10 cellular contexts compared by ENCODE assay signal in the genomic region with DNA sequence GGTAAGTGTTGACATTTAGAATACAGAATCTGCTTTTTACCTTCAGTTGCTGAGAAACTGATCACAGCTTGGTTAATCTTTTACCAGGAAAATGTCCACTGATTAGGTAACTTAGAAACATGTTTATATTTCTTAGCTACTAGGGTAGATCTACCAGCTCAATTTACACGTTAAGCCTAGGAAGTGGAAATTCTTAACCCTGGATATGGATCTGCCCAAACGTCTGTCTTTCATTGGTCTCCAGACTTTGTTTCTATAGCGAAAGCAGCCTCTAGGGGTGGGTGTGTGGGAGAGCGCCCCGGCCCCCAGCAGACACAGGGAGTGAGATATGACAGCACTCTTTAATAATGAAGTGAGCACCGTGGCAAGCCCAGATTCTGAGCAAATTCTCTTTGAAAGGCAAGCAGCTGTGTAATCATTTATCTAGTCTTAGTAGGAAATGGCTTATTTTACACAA.
DNase-seq lines count a peak whose midpoint lies in the region; ATAC-seq, FAIRE-seq and TF ChIP-seq lines count a peak whose summit lies in the region.
"Had no signal": no experiment of that assay in that cellular context is flagged by ENCODE, and none has a peak within 500 bp of the region (broad histone marks: within the 10 kb centered on the region; RNA-seq: fewer than 3 reads in every experiment).

No MANE protein-coding gene starts in this region.

- peaks cover 4% of the 10 kb centered on the region for H3K36me3 Mint-ChIP-seq in endodermal cell (ENCODE audit: low read depth)
- H3K36me3 Mint-ChIP-seq in activated CD8-positive, alpha-beta memory T cell treated with anti-CD3 and anti-CD28 coated beads, Interleukin-2, amount 10 ng/mL, durations not matched to agents 7 days and 5 days = no peaks in the 10 kb centered on the region

- H3K9ac ChIP-seq in HCT116 (ENCODE audit: low read length) (no peak overlapping the region), endodermal cell (ENCODE audit: extremely low read depth, low read length, poor library complexity, severe bottlenecking) (no peak overlapping the region)

- intact Hi-C loops in HCT116 (cut with micrococcal nuclease) (no loop called here), pancreas (cut with DNase I) (loop anchor here in 1 of 3 donors (10.0 kb wide), 1 partner anchor 143 kb away; the partner anchor contains the start of gene ZNF608)

- no TSS peak for BruUV-seq in HCT116 (replicated peaks; lab: Mats Ljungman, UMichigan)

- POLR2A ChIA-PET in HCT116 (lab: Charles Lee) = no interaction called here

- H3K4me1 ChIP-seq in HCT116 (ENCODE audit: control insufficient read depth in 1 of 2, insufficient read depth in 2 of 2, low read length in 2 of 2) = peaks cover 0 to 5% of the 10 kb centered on the region in 2 experiments; a peak in 1 of 4 replicates
- H3K4me1 ChIP-seq in endodermal cell (ENCODE audit: control insufficient read depth, insufficient read depth, low read length) = peaks cover 13% of the 10 kb centered on the region
- peaks cover 35 to 49% (median 37%) of the 10 kb centered on the region in 3 donors for H3K4me1 ChIP-seq in pancreas

- TF ChIP-seq CTCF in HCT116 (IDR thresholded peaks at IDR 0.05 in 2 of 3, conservative IDR thresholded peaks at IDR 0.05 in 1 of 3; ENCODE audit: borderline replicate concordance in 1 of 3, insufficient read depth in 1 of 3, low read depth in 2 of 3, low read length in 2 of 3) = peak in 1 of 3 experiments; percentile 22; a peak in 1 of 6 replicates
- peak; percentile 67 for TF ChIP-seq CTCF in endodermal cell (conservative IDR thresholded peaks at IDR 0.05)
- peak in 1 of 4 donors; percentile 10 for TF ChIP-seq CTCF in pancreas (IDR thresholded peaks at IDR 0.05)

- ATAC-seq in HCT116 = peak; percentile 55; the same call in 1 of the 2 replicates
- peak; percentile 85 to 94 (median 92) for ATAC-seq in pancreas
- ATAC-seq in activated CD8-positive, alpha-beta memory T cell treated with anti-CD3 and anti-CD28 coated beads, Interleukin-2, amount 10 ng/mL, durations not matched to agents 7 days and 5 days = no peak

- H3K4me3 ChIP-seq in HCT116 (replicated peaks in 1 of 2; ENCODE audit: low read depth in 1 of 2, low read length in 2 of 2) = no peak overlapping the region
- H3K4me3 ChIP-seq in endodermal cell (ENCODE audit: low read length) = no peak overlapping the region
- peak overlapping the region in 2 of 4 donors; percentile 8 to 30 for H3K4me3 ChIP-seq in pancreas

- RAD21 ChIA-PET in HCT116 (lab: Charles Lee; ENCODE audit: low non-redundant PET in 1 of 2, low total read pairs in 2 of 2, uncharacterized antibody in 2 of 2, unreplicated experiment in 2 of 2) = interaction anchor here in 1 of 2 experiments (0.7 kb wide), 1 partner anchor 17 kb away, joined by 4 read pairs; no protein-coding TSS in a partner anchor

- H3K27ac ChIP-seq in HCT116 (ENCODE audit: low read depth, low read length) = no peak overlapping the region
- no peak overlapping the region for H3K27ac ChIP-seq in endodermal cell (ENCODE audit: low read depth, low read length)
- H3K27ac ChIP-seq in pancreas = peak overlapping the region; percentile 82 to 93 (median 90)

- WGBS in endodermal cell (ENCODE audit: insufficient coverage in 1 of 2, insufficient read length in 1 of 2), 2 experiments = 0 to 36% methylated on average over 1 to 6 of the region's 6 CpGs
- WGBS in pancreas, 2 donors = 6 to 15% methylated on average over 6 of the region's 6 CpGs

- H3K9me3 Mint-ChIP-seq in endodermal cell = peaks cover 11% of the 10 kb centered on the region
- peaks cover 5% of the 10 kb centered on the region for H3K9me3 Mint-ChIP-seq in activated CD8-positive, alpha-beta memory T cell treated with anti-CD3 and anti-CD28 coated beads, Interleukin-2, amount 10 ng/mL, durations not matched to agents 7 days and 5 days (ENCODE audit: low read depth)
- H3K9me3 Mint-ChIP-seq: T-helper 1 cell treated with Interleukin-12 subunit alpha and Interleukin-12 subunit beta and Interleukin-4 antibody, amounts not matched to agents 30 μg/mL and 1 μg/mL, for 36 hours had no signal

- H4K20me1 ChIP-seq in HCT116 (ENCODE audit: insufficient read depth) = no peaks in the 10 kb centered on the region

- FAIRE-seq in pancreas (lab: Jason Lieb, UNC) = peak; percentile 65

- H3K79me2 ChIP-seq in HCT116 (ENCODE audit: insufficient read depth, low read length) = no peaks in the 10 kb centered on the region

- peak overlapping the region; percentile 86 for H3K27ac Mint-ChIP-seq in endodermal cell
- H3K27ac Mint-ChIP-seq in activated CD8-positive, alpha-beta memory T cell treated with anti-CD3 and anti-CD28 coated beads, Interleukin-2, amount 10 ng/mL, durations not matched to agents 7 days and 5 days = no peak overlapping the region
- H3K27ac Mint-ChIP-seq: T-helper 1 cell treated with Interleukin-12 subunit alpha and Interleukin-12 subunit beta and Interleukin-4 antibody, amounts not matched to agents 30 μg/mL and 1 μg/mL, for 36 hours had no signal

- H3K4me3 Mint-ChIP-seq in endodermal cell = no peak overlapping the region
- no peak overlapping the region for H3K4me3 Mint-ChIP-seq in activated CD8-positive, alpha-beta memory T cell treated with anti-CD3 and anti-CD28 coated beads, Interleukin-2, amount 10 ng/mL, durations not matched to agents 7 days and 5 days
- H3K4me3 Mint-ChIP-seq: T-helper 1 cell treated with Interleukin-12 subunit alpha and Interleukin-12 subunit beta and Interleukin-4 antibody, amounts not matched to agents 30 μg/mL and 1 μg/mL, for 36 hours had no signal

- H3K27me3 Mint-ChIP-seq in endodermal cell (ENCODE audit: insufficient read depth) = no peaks in the 10 kb centered on the region
- H3K27me3 Mint-ChIP-seq in activated CD8-positive, alpha-beta memory T cell treated with anti-CD3 and anti-CD28 coated beads, Interleukin-2, amount 10 ng/mL, durations not matched to agents 7 days and 5 days = no peaks in the 10 kb centered on the region

- no peak overlapping the region for H2AFZ ChIP-seq in HCT116 (ENCODE audit: low read depth, low read length, poor library complexity, severe bottlenecking)

- CTCF ChIA-PET in HCT116 (lab: Charles Lee) = no interaction called here
- CTCF ChIA-PET in activated CD8-positive, alpha-beta memory T cell treated with anti-CD3 and anti-CD28 coated beads, Interleukin-2, amount 10 ng/mL, durations not matched to agents 7 days and 5 days (lab: Charles Lee) = no interaction called here

- no peaks in the 10 kb centered on the region for H3K27me3 ChIP-seq in HCT116 (ENCODE audit: insufficient read depth, low read length)
- no peaks in the 10 kb centered on the region for H3K27me3 ChIP-seq in endodermal cell (ENCODE audit: control insufficient read depth, insufficient read depth, low read length, poor library complexity, severe bottlenecking)
- no peaks in the 10 kb centered on the region for H3K27me3 ChIP-seq in pancreas

- no peak overlapping the region for H3K4me2 ChIP-seq in HCT116 (ENCODE audit: low read length)

- no peaks in the 10 kb centered on the region for H3K9me3 ChIP-seq in HCT116 (ENCODE audit: control insufficient read depth in 1 of 2, insufficient read depth in 1 of 2, low read depth in 1 of 2, low read length in 2 of 2)
- H3K9me3 ChIP-seq in endodermal cell (ENCODE audit: control insufficient read depth, low read length) = peaks cover 15% of the 10 kb centered on the region
- H3K9me3 ChIP-seq in pancreas = no peaks in the 10 kb centered on the region

- no peak for TF ChIP-seq POLR2A in HCT116 (IDR thresholded peaks at IDR 0.05; ENCODE audit: borderline replicate concordance, extremely low read depth, insufficient read depth, insufficient read length)

- H3K4me1 Mint-ChIP-seq in endodermal cell = peaks cover 32% of the 10 kb centered on the region
- no peaks in the 10 kb centered on the region for H3K4me1 Mint-ChIP-seq in activated CD8-positive, alpha-beta memory T cell treated with anti-CD3 and anti-CD28 coated beads, Interleukin-2, amount 10 ng/mL, durations not matched to agents 7 days and 5 days

- peak; percentile 23; the same call in 1 of the 2 replicates for TF ChIP-seq RAD21 in HCT116 (IDR thresholded peaks at IDR 0.05; ENCODE audit: low read depth)

- no peaks in the 10 kb centered on the region for H3K36me3 ChIP-seq in HCT116 (ENCODE audit: control insufficient read depth in 1 of 2, insufficient read depth in 2 of 2, low read length in 2 of 2)
- no peaks in the 10 kb centered on the region for H3K36me3 ChIP-seq in endodermal cell (ENCODE audit: control insufficient read depth, insufficient read depth, low read length)
- H3K36me3 ChIP-seq in pancreas = no peaks in the 10 kb centered on the region

- H3K9me2 ChIP-seq in HCT116 (ENCODE audit: insufficient read depth) = no peaks in the 10 kb centered on the region

- no peak for DNase-seq in HCT116 (ENCODE audit: low read depth, low spot score)
- peak; percentile 92 for DNase-seq in NCI-H69 (lab: John Stamatoyannopoulos, UW)
- peak; percentile 71 for DNase-seq in endodermal cell
- peak in 4 of 6 donors; percentile 30 to 54 (median 43) for DNase-seq in pancreas
- no peak for DNase-seq in 8988T
- no peak for DNase-seq in activated CD8-positive, alpha-beta memory T cell treated with anti-CD3 and anti-CD28 coated beads, Interleukin-2, amount 10 ng/mL, durations not matched to agents 7 days and 5 days
- no peak for DNase-seq in epidermal melanocyte (ENCODE audit: insufficient read length, low spot score)
- DNase-seq in NCI-H446 treated with DMSO at 0.1 percent for 48 hours (lab: John Stamatoyannopoulos, UW) = no peak
- DNase-seq: mammary epithelial cell had no signal

TF ChIP-seq in HCT116, 20 proteins besides CTCF, POLR2A, EP300 and RAD21:
- TF ChIP-seq EZH2phosphoT487 (IDR thresholded peaks at IDR 0.05; ENCODE audit: borderline replicate concordance) (no peak), SIN3A (IDR thresholded peaks at IDR 0.05; ENCODE audit: low read depth) (no peak), ZFX (IDR thresholded peaks at IDR 0.05) (no peak), SP1 (IDR thresholded peaks at IDR 0.05; ENCODE audit: low read depth) (no peak)

Comparison
In these comparisons a context has a peak if more than half of its experiments do, and no peak if none do; other contexts are left out.
1. DNase-seq: peak in NCI-H69 (single experiment), endodermal cell (single experiment) and pancreas (4 of 6); none in HCT116 (single experiment), 8988T (single experiment), activated CD8-positive, alpha-beta memory T cell treated with anti-CD3 and anti-CD28 coated beads, Interleukin-2, amount 10 ng/mL, durations not matched to agents 7 days and 5 days (single experiment), epidermal melanocyte (single experiment) and NCI-H446 treated with DMSO at 0.1 percent for 48 hours (single experiment).
2. H3K27ac ChIP-seq: peak in pancreas (4 of 4); none in HCT116 (single experiment) and endodermal cell (single experiment).